ENCODE assay signal across 11 cellular contexts in the genomic region with DNA sequence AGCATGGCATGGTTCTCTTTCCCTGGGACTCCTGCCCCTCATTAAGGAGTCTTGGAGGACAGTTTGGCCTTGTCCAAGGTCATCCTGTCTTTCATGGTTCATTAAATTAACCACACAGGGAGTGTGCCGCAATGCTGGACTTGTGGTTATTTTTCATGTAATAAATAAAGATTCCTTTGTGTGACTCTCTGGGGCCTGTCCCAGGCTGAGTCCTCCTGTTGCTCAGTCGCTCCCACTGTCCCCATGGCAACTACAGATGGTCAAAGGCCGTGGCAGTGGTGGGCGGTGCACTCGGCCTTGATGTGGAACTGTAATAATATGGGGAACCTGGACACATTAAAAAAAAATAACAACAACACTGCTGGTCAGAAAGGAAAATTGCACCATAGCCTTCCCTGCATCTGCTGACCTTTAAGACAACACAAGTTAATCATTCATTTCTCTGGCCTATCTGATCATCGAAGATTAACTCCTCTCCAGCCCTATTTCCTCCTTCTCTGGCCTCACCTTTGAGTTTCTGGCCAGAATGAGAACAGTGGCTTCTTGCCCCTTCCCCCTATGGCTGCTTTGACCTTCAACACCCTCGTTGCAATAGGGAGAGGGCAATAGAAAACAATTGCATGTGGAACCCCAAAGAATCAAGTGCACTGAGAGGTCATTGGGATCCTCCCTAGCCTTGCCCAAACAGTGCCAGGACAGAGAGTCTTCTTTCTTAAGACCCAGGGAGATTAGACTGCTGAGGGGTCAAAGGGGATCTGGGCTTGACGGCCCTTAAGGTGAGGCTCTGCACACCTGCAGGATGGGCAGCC. TPM values are rescaled to one million over a fixed set of nuclear protein-coding genes. Genes with fewer than 3 reads are reported as not detected.
A peak's percentile ranks its signal among the peaks of the same experiment; 100 is the strongest.
DNase-seq lines count a peak whose midpoint lies in the region; ATAC-seq and TF ChIP-seq lines count a peak whose summit lies in the region.
"Had no signal": no experiment of that assay in that cellular context is flagged by ENCODE, and none has a peak within 500 bp of the region (broad histone marks: within the 10 kb centered on the region; RNA-seq: fewer than 3 reads in every experiment).

No MANE protein-coding gene starts in this region.

- no peaks in the 10 kb centered on the region for H3K36me3 ChIP-seq in left ventricle myocardium inferior
- no peaks in the 10 kb centered on the region for H3K36me3 ChIP-seq in rectal smooth muscle tissue (ENCODE audit: control insufficient read depth, insufficient read depth, low read length)

- H3K27me3 ChIP-seq in left ventricle myocardium inferior (ENCODE audit: low read depth) (no peaks in the 10 kb centered on the region), rectal smooth muscle tissue (ENCODE audit: control insufficient read depth, insufficient read depth, low read length) (no peaks in the 10 kb centered on the region)

- no peak overlapping the region for H3K4me3 ChIP-seq in left ventricle myocardium inferior
- no peak overlapping the region for H3K4me3 ChIP-seq in rectal smooth muscle tissue (ENCODE audit: low read length)

- H3K4me1 ChIP-seq in left ventricle myocardium inferior (peaks cover 42% of the 10 kb centered on the region), rectal smooth muscle tissue (ENCODE audit: control insufficient read depth, insufficient read depth, low read length) (no peaks in the 10 kb centered on the region)

- DNase-seq in DMS53 treated with DMSO at 0.1 percent for 48 hours (lab: John Stamatoyannopoulos, UW; ENCODE audit: unreplicated experiment) (peak; percentile 41), SW480 (ENCODE audit: low spot score) (peak; percentile 100), left ventricle myocardium inferior (peak; percentile 45), activated T-cell treated with anti-CD3 and anti-CD28 coated beads for 4 hours (no peak), SW 1271 (lab: John Stamatoyannopoulos, UW) (no peak)
- DNase-seq: activated CD8-positive, alpha-beta memory T cell treated with anti-CD3 and anti-CD28 coated beads, Interleukin-2, amount 10 ng/mL, durations not matched to agents 7 days and 5 days; EL; stimulated activated naive CD4-positive, alpha-beta T cell had no signal

- H3K9ac ChIP-seq in rectal smooth muscle tissue (ENCODE audit: low read length): no peak overlapping the region

- H3K9me3 ChIP-seq in left ventricle myocardium inferior (replicated peaks): no peaks in the 10 kb centered on the region

- H3K27ac ChIP-seq in left ventricle myocardium inferior (replicated peaks): peak overlapping the region; percentile 89
- H3K27ac ChIP-seq in rectal smooth muscle tissue (ENCODE audit: low read depth, low read length): peak overlapping the region; percentile 4

- TF ChIP-seq CTCF in left ventricle myocardium inferior (IDR thresholded peaks at IDR 0.05; ENCODE audit: borderline replicate concordance): no peak

- intact Hi-C loops in left ventricle myocardium inferior (cut with micrococcal nuclease): no loop called here

- ATAC-seq in GM21526 (IDR thresholded peaks at IDR 0.05; ENCODE audit: low FRiP score, unreplicated experiment) (no peak), GM18517 (IDR thresholded peaks at IDR 0.05; ENCODE audit: unreplicated experiment) (no peak)

RNA-seq across cellular contexts. Expression of gene PSD4, which starts 44.7 kb away (rescaled TPM):
- 2.2 TPM for total RNA-seq in left ventricle myocardium inferior

Comparison
In these comparisons a context has a peak if more than half of its experiments do, and no peak if none do; other contexts are left out.
1. DNase-seq: peak in DMS53 treated with DMSO at 0.1 percent for 48 hours (single experiment), SW480 (single experiment) and left ventricle myocardium inferior (single experiment); none in activated T-cell treated with anti-CD3 and anti-CD28 coated beads for 4 hours (single experiment) and SW 1271 (0 of 2).